In the genomic region with DNA sequence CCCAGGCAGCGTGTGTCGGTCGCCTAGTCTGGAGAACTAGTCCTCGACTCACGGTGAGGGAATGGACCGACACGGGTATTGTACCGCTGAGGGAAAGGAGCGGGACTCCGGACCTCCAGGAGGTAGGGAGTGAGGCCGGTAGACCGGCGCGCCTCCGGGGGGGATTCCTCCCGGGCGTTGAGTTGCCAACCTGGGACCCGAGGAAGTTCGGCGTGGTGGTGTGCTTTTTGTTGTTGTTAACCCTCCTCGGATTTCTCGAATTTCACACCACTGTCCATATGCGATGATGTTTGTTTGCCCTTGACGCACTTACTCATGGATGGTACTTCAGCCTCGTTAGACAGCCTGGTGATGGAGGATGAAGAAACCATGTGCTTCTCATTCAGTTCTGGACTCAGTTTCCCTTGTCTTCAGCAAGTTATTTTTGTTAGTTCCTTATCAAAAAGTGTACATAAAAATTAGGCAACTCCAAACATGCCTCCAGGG, we compare ENCODE assay signal across 1 cellular context.
TF ChIP-seq lines count a peak whose summit lies in the region.

No MANE protein-coding gene starts in this region.

TF ChIP-seq in IMR-90, 13 proteins besides CTCF, POLR2A, EP300 and RAD21:
- 0 out of 2 replicates have a peak, but pooled peaks have one; percentile 54 for TF ChIP-seq MXI1 (IDR thresholded peaks at IDR 0.05; ENCODE audit: borderline replicate concordance, low read depth, low read length)
